In genomic region chrX:32520789-32521188, GRCh38 we compare ENCODE assay signal across 22 cellular contexts.
"Had no signal": no experiment of that assay in that cellular context is flagged by ENCODE, and none has a peak within 500 bp of the region (broad histone marks: within the 10 kb centered on the region; RNA-seq: fewer than 3 reads in every experiment).

No MANE protein-coding gene starts in this region.

- H3K4me1 ChIP-seq: colonic mucosa, esophagus squamous epithelium, gastrocnemius medialis, transverse colon, uterus had no signal

- H3K9me3 Mint-ChIP-seq: activated B cell treated with CpG ODN at 0.5 μM for 24 hours; activated naive CD4-positive, alpha-beta T cell treated with anti-CD3 and anti-CD28 coated beads for 36 hours; activated naive CD8-positive, alpha-beta T cell treated with anti-CD3 and anti-CD28 coated beads, Interleukin-2, amount 10 ng/mL, durations not matched to agents 7 days and 5 days; activated T-cell treated with anti-CD3 and anti-CD28 coated beads, Interleukin-2, amount 50 U/mL, for 72 hours; stimulated activated memory B cell treated with anti-CD40 and anti-IgM and Interleukin-4, amounts not matched to agents 10 μg/mL and 1 μg/mL and 100 μg/mL, for 72 hours had no signal

- H3K36me3 ChIP-seq: colonic mucosa, esophagus squamous epithelium, gastrocnemius medialis, left ventricle myocardium inferior, transverse colon, uterus had no signal

- ATAC-seq: activated CD4-positive, alpha-beta T cell treated with anti-CD3 and anti-CD28 coated beads for 36 hours; activated T-cell treated with anti-CD3 and anti-CD28 coated beads, Interleukin-2, amount 50 U/mL, for 72 hours; gastrocnemius medialis; natural killer cell; sciatic nerve; stimulated activated memory B cell treated with anti-CD40 and anti-IgM and Interleukin-4, amounts not matched to agents 10 μg/mL and 1 μg/mL and 100 μg/mL, for 72 hours had no signal

- H3K27me3 Mint-ChIP-seq: activated B cell treated with CpG ODN at 0.5 μM for 24 hours; activated CD4-positive, alpha-beta T cell treated with anti-CD3 and anti-CD28 coated beads for 36 hours; activated naive CD8-positive, alpha-beta T cell treated with anti-CD3 and anti-CD28 coated beads, Interleukin-2, amount 10 ng/mL, durations not matched to agents 7 days and 5 days; stimulated activated memory B cell treated with anti-CD40 and anti-IgM and Interleukin-4, amounts not matched to agents 10 μg/mL and 1 μg/mL and 100 μg/mL, for 72 hours had no signal

- H3K4me3 Mint-ChIP-seq: activated B cell treated with CpG ODN at 0.5 μM for 24 hours; activated CD4-positive, alpha-beta T cell treated with anti-CD3 and anti-CD28 coated beads for 36 hours; activated naive CD4-positive, alpha-beta T cell treated with anti-CD3 and anti-CD28 coated beads for 36 hours; activated naive CD8-positive, alpha-beta T cell treated with anti-CD3 and anti-CD28 coated beads, Interleukin-2, amount 10 ng/mL, durations not matched to agents 7 days and 5 days; activated T-cell treated with anti-CD3 and anti-CD28 coated beads, Interleukin-2, amount 50 U/mL, for 72 hours; natural killer cell; stimulated activated memory B cell treated with anti-CD40 and anti-IgM and Interleukin-4, amounts not matched to agents 10 μg/mL and 1 μg/mL and 100 μg/mL, for 72 hours had no signal

- H3K4me3 ChIP-seq: colonic mucosa, esophagus squamous epithelium, gastrocnemius medialis, left ventricle myocardium inferior, transverse colon, uterus had no signal

- DNase-seq: activated B cell treated with CpG ODN at 0.5 μM for 24 hours; activated CD4-positive, alpha-beta T cell treated with anti-CD3 and anti-CD28 coated beads for 36 hours; activated CD4-positive, alpha-beta T cell treated with anti-CD3 and anti-CD28 coated beads, Interleukin-2, amount 50 U/mL, for 4 hours; activated effector memory CD4-positive, alpha-beta T cell treated with Interleukin-2 at 50 U/mL for 16 hours; activated naive CD4-positive, alpha-beta T cell treated with anti-CD3 and anti-CD28 coated beads for 36 hours; activated naive CD8-positive, alpha-beta T cell treated with anti-CD3 and anti-CD28 coated beads, Interleukin-2, amount 10 ng/mL, durations not matched to agents 7 days and 5 days; activated T-cell treated with anti-CD3 and anti-CD28 coated beads, Interleukin-2, amount 50 U/mL, for 72 hours; amniotic stem cell; colonic mucosa; esophagus squamous epithelium; gastrocnemius medialis; hippocampal formation; left ventricle myocardium inferior; mammary epithelial cell; midbrain; natural killer cell; small intestine; stimulated activated CD4-positive, alpha-beta T cell treated with anti-CD3 and anti-CD28 coated beads, Interleukin-15, amount 100 ng/mL, for 24 hours; transverse colon; uterus had no signal

- H3K27me3 ChIP-seq: colonic mucosa, esophagus squamous epithelium, gastrocnemius medialis, transverse colon, uterus had no signal

- H3K27ac Mint-ChIP-seq: activated B cell treated with CpG ODN at 0.5 μM for 24 hours; activated CD4-positive, alpha-beta T cell treated with anti-CD3 and anti-CD28 coated beads for 36 hours; activated naive CD4-positive, alpha-beta T cell treated with anti-CD3 and anti-CD28 coated beads for 36 hours; activated naive CD8-positive, alpha-beta T cell treated with anti-CD3 and anti-CD28 coated beads, Interleukin-2, amount 10 ng/mL, durations not matched to agents 7 days and 5 days; activated T-cell treated with anti-CD3 and anti-CD28 coated beads, Interleukin-2, amount 50 U/mL, for 72 hours; natural killer cell; stimulated activated memory B cell treated with anti-CD40 and anti-IgM and Interleukin-4, amounts not matched to agents 10 μg/mL and 1 μg/mL and 100 μg/mL, for 72 hours had no signal

- H3K9me3 ChIP-seq: colonic mucosa, esophagus squamous epithelium, gastrocnemius medialis, left ventricle myocardium inferior, transverse colon, uterus had no signal

- H3K4me1 Mint-ChIP-seq: activated CD4-positive, alpha-beta T cell treated with anti-CD3 and anti-CD28 coated beads for 36 hours; activated naive CD8-positive, alpha-beta T cell treated with anti-CD3 and anti-CD28 coated beads, Interleukin-2, amount 10 ng/mL, durations not matched to agents 7 days and 5 days; natural killer cell had no signal

- H3K27ac ChIP-seq: colonic mucosa, esophagus squamous epithelium, gastrocnemius medialis, left ventricle myocardium inferior, transverse colon, uterus had no signal
